30 cellular contexts compared by ENCODE assay signal in genomic region chr12:96807741-96808140, GRCh38.
"Had no signal": no experiment of that assay in that cellular context is flagged by ENCODE, and none has a peak within 500 bp of the region (broad histone marks: within the 10 kb centered on the region; RNA-seq: fewer than 3 reads in every experiment).

No MANE protein-coding gene starts in this region.

- H3K27ac Mint-ChIP-seq: immature natural killer cell; naive thymus-derived CD8-positive, alpha-beta T cell; nephron; stimulated activated naive B cell treated with anti-CD40 and anti-IgM and Interleukin-4, amounts not matched to agents 10 μg/mL and 1 μg/mL and 100 μg/mL, for 72 hours had no signal

- ATAC-seq: left colon; left lung; lower lobe of right lung; naive thymus-derived CD8-positive, alpha-beta T cell; pancreas; right cardiac atrium; sciatic nerve; stimulated activated naive B cell treated with anti-CD40 and anti-IgM and Interleukin-4, amounts not matched to agents 10 μg/mL and 1 μg/mL and 100 μg/mL, for 72 hours; stimulated activated naive CD8-positive, alpha-beta T cell treated with anti-CD3 and anti-CD28 coated beads, Interleukin-15, Interleukin-2, amounts not matched to agents 100 U/mL and 50 U/mL, for 24 hours had no signal

- DNase-seq: immature natural killer cell; kidney; left colon; left lung; lower lobe of right lung; mammary epithelial cell; mesenchymal stem cell; naive thymus-derived CD8-positive, alpha-beta T cell; nucleus accumbens; pancreas; posterior cingulate gyrus; retina; right cardiac atrium; stimulated activated CD4-positive, alpha-beta T cell treated with anti-CD3 and anti-CD28 coated beads, Interleukin-12 subunit alpha, Interleukin-12 subunit beta, amount 100 ng/mL, for 4 hours; stimulated activated CD4-positive, alpha-beta T cell treated with anti-CD3 and anti-CD28 coated beads, Interleukin-15, amount 100 ng/mL, for 24 hours; stimulated activated CD4-positive, alpha-beta T cell treated with anti-CD3 and anti-CD28 coated beads, Interleukin-2, amount 100 ng/mL, for 24 hours; stimulated activated CD4-positive, alpha-beta T cell treated with anti-CD3 and anti-CD28 coated beads, Interleukin-4, amount 100 ng/mL, for 1 hour; stimulated activated naive B cell treated with anti-CD40 and anti-IgM and Interleukin-4, amounts not matched to agents 10 μg/mL and 1 μg/mL and 100 μg/mL, for 72 hours; stimulated activated naive CD8-positive, alpha-beta T cell treated with anti-CD3 and anti-CD28 coated beads, Interleukin-15, Interleukin-2, amounts not matched to agents 100 U/mL and 50 U/mL, for 24 hours; stomach; testis; thyroid gland; transverse colon; upper lobe of left lung had no signal

- H3K4me3 ChIP-seq: left lung, lower lobe of right lung, pancreas, prostate gland, skin epidermis, stomach, testis, thyroid gland, transverse colon, upper lobe of left lung, vagina had no signal

- H3K4me3 Mint-ChIP-seq: immature natural killer cell; naive thymus-derived CD8-positive, alpha-beta T cell; nephron; neural crest cell; stimulated activated naive B cell treated with anti-CD40 and anti-IgM and Interleukin-4, amounts not matched to agents 10 μg/mL and 1 μg/mL and 100 μg/mL, for 72 hours had no signal

- H3K4me1 Mint-ChIP-seq: immature natural killer cell; naive thymus-derived CD8-positive, alpha-beta T cell; nephron; stimulated activated naive B cell treated with anti-CD40 and anti-IgM and Interleukin-4, amounts not matched to agents 10 μg/mL and 1 μg/mL and 100 μg/mL, for 72 hours had no signal

- H3K4me1 ChIP-seq: left lung, lower lobe of right lung, pancreas, prostate gland, stomach, testis, thyroid gland, transverse colon, upper lobe of left lung, vagina had no signal

- H3K36me3 Mint-ChIP-seq: stimulated activated naive B cell treated with anti-CD40 and anti-IgM and Interleukin-4, amounts not matched to agents 10 μg/mL and 1 μg/mL and 100 μg/mL, for 72 hours had no signal

- H3K27ac ChIP-seq: left lung, lower lobe of right lung, pancreas, prostate gland, skin epidermis, stomach, testis, thyroid gland, transverse colon, upper lobe of left lung, vagina had no signal

- H3K27me3 ChIP-seq: left lung, pancreas, stomach, testis, thyroid gland, transverse colon, upper lobe of left lung, vagina had no signal

- H3K36me3 ChIP-seq: left lung, lower lobe of right lung, pancreas, prostate gland, stomach, thyroid gland, transverse colon, upper lobe of left lung, vagina had no signal

- H3K9me3 ChIP-seq: pancreas, prostate gland, testis, thyroid gland, vagina had no signal
